ENCODE assay signal across 9 cellular contexts in the genomic region with DNA sequence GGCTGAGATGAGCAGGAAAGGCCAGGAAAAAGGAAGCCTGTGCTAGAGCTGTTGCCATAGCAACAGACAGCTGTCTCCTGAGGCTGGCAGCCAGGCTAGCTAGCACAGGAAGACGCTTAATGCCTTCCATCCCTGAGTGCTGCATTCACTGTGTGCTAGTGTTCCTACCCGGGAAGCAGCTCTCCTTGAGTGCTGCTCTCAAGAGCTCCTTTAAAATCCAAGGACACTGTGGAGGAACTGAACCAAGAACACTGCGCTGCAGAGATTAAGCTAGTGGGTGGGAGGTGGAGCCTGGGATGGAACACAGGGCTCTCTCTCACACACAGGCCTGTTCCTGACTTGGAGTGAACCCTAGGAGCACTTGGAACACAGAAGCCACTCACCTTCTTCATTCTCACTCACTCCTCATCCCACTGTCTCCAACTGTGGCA. TPM values are rescaled to one million over a fixed set of nuclear protein-coding genes. Genes with fewer than 3 reads are reported as not detected.
A peak's percentile ranks its signal among the peaks of the same experiment; 100 is the strongest.
DNase-seq lines count a peak whose midpoint lies in the region; ATAC-seq lines count a peak whose summit lies in the region.
"Had no signal": no experiment of that assay in that cellular context is flagged by ENCODE, and none has a peak within 500 bp of the region (broad histone marks: within the 10 kb centered on the region; RNA-seq: fewer than 3 reads in every experiment).

No MANE protein-coding gene starts in this region.

- intact Hi-C loops in activated T-helper 1 cell treated with anti-CD3 and anti-CD28 coated beads, Interleukin-12 subunit alpha, Interleukin-12 subunit beta, Interleukin-2, Interleukin-4 antibody, amounts not matched to agents 30 ng/mL and 10 ng/mL and 1 ng/mL, durations not matched to agents 14 hours and 24 hours and 36 hours (cut with micrococcal nuclease) = no loop called here
- intact Hi-C loops in left cardiac atrium (cut with DNase I) = no loop called here

- peak in 1 of 2 donors; percentile 39 for ATAC-seq in CD4-positive, CD25-positive, alpha-beta regulatory T cell (ENCODE audit: low read depth in 2 of 2)
- ATAC-seq in left cardiac atrium = peak in 1 of 2 donors; percentile 78
- no peak for ATAC-seq in HG02970 (IDR thresholded peaks at IDR 0.05; ENCODE audit: low FRiP score, unreplicated experiment)
- no peak for ATAC-seq in stimulated activated memory B cell treated with anti-CD40 and anti-IgM and Interleukin-4, amounts not matched to agents 10 μg/mL and 1 μg/mL and 100 μg/mL, for 72 hours

- H3K27ac ChIP-seq in CD4-positive, CD25-positive, alpha-beta regulatory T cell (ENCODE audit: insufficient read depth, low read length, poor library complexity, severe bottlenecking) = no peak overlapping the region

- H3K4me1 Mint-ChIP-seq in CD4-positive, CD25-positive, alpha-beta regulatory T cell = peaks cover 9 to 48% (median 16%) of the 10 kb centered on the region in 4 donors
- peaks cover 68% of the 10 kb centered on the region for H3K4me1 Mint-ChIP-seq in activated T-helper 1 cell treated with anti-CD3 and anti-CD28 coated beads, Interleukin-12 subunit alpha, Interleukin-12 subunit beta, Interleukin-2, Interleukin-4 antibody, amounts not matched to agents 30 ng/mL and 10 ng/mL and 1 ng/mL, durations not matched to agents 14 hours and 24 hours and 36 hours (ENCODE audit: low read depth)
- H3K4me1 Mint-ChIP-seq in stimulated activated memory B cell treated with anti-CD40 and anti-IgM and Interleukin-4, amounts not matched to agents 10 μg/mL and 1 μg/mL and 100 μg/mL, for 72 hours = no peaks in the 10 kb centered on the region

- no peaks in the 10 kb centered on the region for H3K9me3 ChIP-seq in CD4-positive, CD25-positive, alpha-beta regulatory T cell (ENCODE audit: control insufficient read depth in 2 of 2, low read length in 2 of 2)
- H3K9me3 ChIP-seq: HAP-1 had no signal

- H3K36me3 Mint-ChIP-seq in CD4-positive, CD25-positive, alpha-beta regulatory T cell = no peaks in the 10 kb centered on the region
- peaks cover 10% of the 10 kb centered on the region for H3K36me3 Mint-ChIP-seq in activated T-helper 1 cell treated with anti-CD3 and anti-CD28 coated beads, Interleukin-12 subunit alpha, Interleukin-12 subunit beta, Interleukin-2, Interleukin-4 antibody, amounts not matched to agents 30 ng/mL and 10 ng/mL and 1 ng/mL, durations not matched to agents 14 hours and 24 hours and 36 hours (ENCODE audit: low read depth)
- no peaks in the 10 kb centered on the region for H3K36me3 Mint-ChIP-seq in stimulated activated memory B cell treated with anti-CD40 and anti-IgM and Interleukin-4, amounts not matched to agents 10 μg/mL and 1 μg/mL and 100 μg/mL, for 72 hours

- peaks cover 6% of the 10 kb centered on the region for H3K4me1 ChIP-seq in CD4-positive, CD25-positive, alpha-beta regulatory T cell (ENCODE audit: control insufficient read depth, insufficient read depth, low read length, poor library complexity, severe bottlenecking)
- H3K4me1 ChIP-seq: HAP-1 had no signal

- no peaks in the 10 kb centered on the region for H3K27me3 ChIP-seq in CD4-positive, CD25-positive, alpha-beta regulatory T cell (ENCODE audit: control insufficient read depth, insufficient read depth, low read length)

- H3K4me3 ChIP-seq in CD4-positive, CD25-positive, alpha-beta regulatory T cell (ENCODE audit: low read depth, low read length) = no peak overlapping the region
- H3K4me3 ChIP-seq: HAP-1 had no signal

- H3K36me3 ChIP-seq in CD4-positive, CD25-positive, alpha-beta regulatory T cell (ENCODE audit: control insufficient read depth, insufficient read depth, low read length) = no peaks in the 10 kb centered on the region
- H3K36me3 ChIP-seq: HAP-1 had no signal

- H3K27me3 Mint-ChIP-seq in CD4-positive, CD25-positive, alpha-beta regulatory T cell = no peaks in the 10 kb centered on the region
- peaks cover 2% of the 10 kb centered on the region for H3K27me3 Mint-ChIP-seq in activated T-helper 1 cell treated with anti-CD3 and anti-CD28 coated beads, Interleukin-12 subunit alpha, Interleukin-12 subunit beta, Interleukin-2, Interleukin-4 antibody, amounts not matched to agents 30 ng/mL and 10 ng/mL and 1 ng/mL, durations not matched to agents 14 hours and 24 hours and 36 hours (ENCODE audit: insufficient read depth)
- H3K27me3 Mint-ChIP-seq in stimulated activated memory B cell treated with anti-CD40 and anti-IgM and Interleukin-4, amounts not matched to agents 10 μg/mL and 1 μg/mL and 100 μg/mL, for 72 hours = no peaks in the 10 kb centered on the region

- no peaks in the 10 kb centered on the region for H3K9me3 Mint-ChIP-seq in CD4-positive, CD25-positive, alpha-beta regulatory T cell
- no peaks in the 10 kb centered on the region for H3K9me3 Mint-ChIP-seq in activated T-helper 1 cell treated with anti-CD3 and anti-CD28 coated beads, Interleukin-12 subunit alpha, Interleukin-12 subunit beta, Interleukin-2, Interleukin-4 antibody, amounts not matched to agents 30 ng/mL and 10 ng/mL and 1 ng/mL, durations not matched to agents 14 hours and 24 hours and 36 hours
- H3K9me3 Mint-ChIP-seq in stimulated activated memory B cell treated with anti-CD40 and anti-IgM and Interleukin-4, amounts not matched to agents 10 μg/mL and 1 μg/mL and 100 μg/mL, for 72 hours = no peaks in the 10 kb centered on the region

- no peak for DNase-seq in CD4-positive, CD25-positive, alpha-beta regulatory T cell
- DNase-seq in M059J (ENCODE audit: low read depth) (peak; percentile 65), left cardiac atrium (peak; percentile 31), smooth muscle cell of the brain vasculature (ENCODE audit: low read depth, low spot score) (peak; percentile 7)
- no peak for DNase-seq in activated T-helper 1 cell treated with anti-CD3 and anti-CD28 coated beads, Interleukin-12 subunit alpha, Interleukin-12 subunit beta, Interleukin-2, Interleukin-4 antibody, amounts not matched to agents 30 ng/mL and 10 ng/mL and 1 ng/mL, durations not matched to agents 14 hours and 24 hours and 36 hours (ENCODE audit: low spot score)
- DNase-seq in activated CD4-positive, CD25-positive, alpha-beta regulatory T cell treated with anti-CD3 and anti-CD28 coated beads, Interleukin-2, amount 50 U/mL, for 72 hours = no peak

- peak overlapping the region in 1 of 4 donors; percentile 63 for H3K4me3 Mint-ChIP-seq in CD4-positive, CD25-positive, alpha-beta regulatory T cell
- H3K4me3 Mint-ChIP-seq in activated T-helper 1 cell treated with anti-CD3 and anti-CD28 coated beads, Interleukin-12 subunit alpha, Interleukin-12 subunit beta, Interleukin-2, Interleukin-4 antibody, amounts not matched to agents 30 ng/mL and 10 ng/mL and 1 ng/mL, durations not matched to agents 14 hours and 24 hours and 36 hours = no peak overlapping the region
- no peak overlapping the region for H3K4me3 Mint-ChIP-seq in stimulated activated memory B cell treated with anti-CD40 and anti-IgM and Interleukin-4, amounts not matched to agents 10 μg/mL and 1 μg/mL and 100 μg/mL, for 72 hours

- peak overlapping the region in 2 of 3 donors; percentile 47 to 89 for H3K27ac Mint-ChIP-seq in CD4-positive, CD25-positive, alpha-beta regulatory T cell
- peak overlapping the region; percentile 40 for H3K27ac Mint-ChIP-seq in activated T-helper 1 cell treated with anti-CD3 and anti-CD28 coated beads, Interleukin-12 subunit alpha, Interleukin-12 subunit beta, Interleukin-2, Interleukin-4 antibody, amounts not matched to agents 30 ng/mL and 10 ng/mL and 1 ng/mL, durations not matched to agents 14 hours and 24 hours and 36 hours
- H3K27ac Mint-ChIP-seq in stimulated activated memory B cell treated with anti-CD40 and anti-IgM and Interleukin-4, amounts not matched to agents 10 μg/mL and 1 μg/mL and 100 μg/mL, for 72 hours = no peak overlapping the region

RNA-seq across cellular contexts. Expression of a gene that starts 53.5 kb away (rescaled TPM):
- 394 TPM for total RNA-seq in CD4-positive, CD25-positive, alpha-beta regulatory T cell
- 100 to 1,000 TPM; 110 to 311 (median 212) TPM for polyA plus RNA-seq in CD4-positive, CD25-positive, alpha-beta regulatory T cell
- total RNA-seq in M059J (2014; rRNA removed; shearing (Covaris generic)) = 20.4 and 30.7 TPM in 2 replicates
- total RNA-seq in activated T-helper 1 cell treated with anti-CD3 and anti-CD28 coated beads, Interleukin-12 subunit alpha, Interleukin-12 subunit beta, Interleukin-2, Interleukin-4 antibody, amounts not matched to agents 30 ng/mL and 10 ng/mL and 1 ng/mL, durations not matched to agents 14 hours and 24 hours and 36 hours = 47.2 and 50.8 TPM in 2 replicates
- 10 to 100 TPM in 1 of 2 donors, 1 to 10 TPM in 1; 4.2 to 10.3 TPM for total RNA-seq in left cardiac atrium

Comparison
In these comparisons a context has a peak if more than half of its experiments do, and no peak if none do; other contexts are left out.
1. DNase-seq: peak in M059J (single experiment), left cardiac atrium (single experiment) and smooth muscle cell of the brain vasculature (single experiment); none in CD4-positive, CD25-positive, alpha-beta regulatory T cell (0 of 3), activated T-helper 1 cell treated with anti-CD3 and anti-CD28 coated beads, Interleukin-12 subunit alpha, Interleukin-12 subunit beta, Interleukin-2, Interleukin-4 antibody, amounts not matched to agents 30 ng/mL and 10 ng/mL and 1 ng/mL, durations not matched to agents 14 hours and 24 hours and 36 hours (single experiment) and activated CD4-positive, CD25-positive, alpha-beta regulatory T cell treated with anti-CD3 and anti-CD28 coated beads, Interleukin-2, amount 50 U/mL, for 72 hours (single experiment).